In the genomic region with DNA sequence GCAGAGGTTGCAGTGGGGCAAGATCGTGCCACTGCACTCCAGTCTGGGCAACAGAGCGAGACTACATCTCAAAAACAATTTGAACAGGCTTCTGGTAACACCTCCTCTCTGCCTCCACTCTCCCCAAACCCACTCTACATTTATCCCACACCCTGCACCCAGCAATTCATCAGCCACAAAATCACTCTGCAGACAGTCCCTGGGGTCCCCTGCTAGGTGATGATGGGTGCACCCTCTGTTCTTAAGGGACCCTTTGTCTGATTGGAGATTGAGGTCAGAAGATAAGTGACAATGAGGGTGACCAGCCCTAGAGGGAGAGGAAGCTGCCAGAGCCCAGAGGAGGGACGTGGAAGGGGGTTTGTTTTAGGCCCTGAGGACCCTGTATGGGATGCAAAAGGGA, we compare ENCODE assay signal across 10 cellular contexts. TPM values are rescaled to one million over a fixed set of nuclear protein-coding genes. Genes with fewer than 3 reads are reported as not detected.
DNase-seq lines count a peak whose midpoint lies in the region; ATAC-seq and TF ChIP-seq lines count a peak whose summit lies in the region.
"Had no signal": no experiment of that assay in that cellular context is flagged by ENCODE, and none has a peak within 500 bp of the region (broad histone marks: within the 10 kb centered on the region; RNA-seq: fewer than 3 reads in every experiment).

No MANE protein-coding gene starts in this region.

- DNase-seq in AG04450 (ENCODE audit: low read depth, low spot score) (no peak), HFF-Myc (ENCODE audit: extremely low read depth, low read depth) (no peak), cardiac fibroblast (ENCODE audit: low read depth in 2 of 2) (no peak), middle frontal gyrus (ENCODE audit: extremely low spot score, low spot score) (no peak), HK-2 (ENCODE audit: unreplicated experiment) (no peak), WERI-Rb-1 (no peak)
- DNase-seq in naive thymus-derived CD8-positive, alpha-beta T cell: no peak
- no peak for DNase-seq in stimulated activated CD8-positive, alpha-beta memory T cell treated with anti-CD3 and anti-CD28 coated beads, Interleukin-4, amount 100 ng/mL, for 48 hours
- DNase-seq: dorsolateral prefrontal cortex had no signal

- peaks cover 40 to 89% (median 75%) of the 10 kb centered on the region in 4 donors for H3K4me1 Mint-ChIP-seq in naive thymus-derived CD8-positive, alpha-beta T cell

- CTCF ChIA-PET in AG04450 (lab: Charles Lee): interaction anchor here (0.8 kb wide), 1 partner anchor 27 kb away, joined by 5 read pairs; no protein-coding TSS in a partner anchor

- peaks cover 0 to 15% (median 0%) of the 10 kb centered on the region in 3 donors for H3K36me3 Mint-ChIP-seq in naive thymus-derived CD8-positive, alpha-beta T cell
- H3K36me3 Mint-ChIP-seq: WTC11 had no signal

- no peaks in the 10 kb centered on the region for H3K27me3 ChIP-seq in AG04450 (ENCODE audit: control insufficient read depth, insufficient read depth, low read length)
- H3K27me3 ChIP-seq in WERI-Rb-1 (ENCODE audit: insufficient read depth, low read depth, severe bottlenecking): no peaks in the 10 kb centered on the region

- H3K4me3 ChIP-seq in AG04450 (ENCODE audit: low read depth, low read length): peak overlapping the region; percentile 73
- H3K4me3 ChIP-seq in HFF-Myc (replicated peaks; ENCODE audit: low read depth, low read length): peak overlapping the region; percentile 57
- peak overlapping the region; percentile 70 to 78 for H3K4me3 ChIP-seq in cardiac fibroblast (replicated peaks in 1 of 2; ENCODE audit: low read depth in 2 of 2, low read length in 2 of 2)
- no peak overlapping the region for H3K4me3 ChIP-seq in WERI-Rb-1 (ENCODE audit: low read depth, low read length)

- POLR2A ChIA-PET in AG04450 (lab: Yijun Ruan, JAX): no interaction called here
- POLR2A ChIA-PET in naive thymus-derived CD8-positive, alpha-beta T cell (lab: Charles Lee): no interaction called here

- H3K27ac Mint-ChIP-seq in naive thymus-derived CD8-positive, alpha-beta T cell: peak overlapping the region; percentile 34 to 100 (median 98)
- H3K27ac Mint-ChIP-seq: WTC11 had no signal

- H3K27ac ChIP-seq in AG04450 (ENCODE audit: low read depth, low read length) (no peak overlapping the region), WERI-Rb-1 (no peak overlapping the region)

- H3K4me3 Mint-ChIP-seq in naive thymus-derived CD8-positive, alpha-beta T cell: peak overlapping the region in 9 of 10 donors; percentile 41 to 93 (median 90)
- H3K4me3 Mint-ChIP-seq: WTC11 had no signal

- peaks cover 5% of the 10 kb centered on the region for H3K36me3 ChIP-seq in WERI-Rb-1

- ATAC-seq in naive thymus-derived CD8-positive, alpha-beta T cell: no peak
- ATAC-seq: WTC11 had no signal

- H3K9me3 ChIP-seq in AG04450 (ENCODE audit: control insufficient read depth, insufficient read depth, low read length): no peaks in the 10 kb centered on the region
- no peaks in the 10 kb centered on the region for H3K9me3 ChIP-seq in WERI-Rb-1 (ENCODE audit: severe bottlenecking)

- no peaks in the 10 kb centered on the region for H3K9me3 Mint-ChIP-seq in naive thymus-derived CD8-positive, alpha-beta T cell
- H3K9me3 Mint-ChIP-seq: WTC11 had no signal

- TF ChIP-seq CTCF in AG04450 (IDR thresholded peaks at IDR 0.05; ENCODE audit: low read depth, low read length) (no peak), HFF-Myc (IDR thresholded peaks at IDR 0.05; ENCODE audit: low read depth, low read length, missing control alignments) (no peak), cardiac fibroblast (IDR thresholded peaks at IDR 0.05; ENCODE audit: low read depth, low read length) (no peak), WERI-Rb-1 (IDR thresholded peaks at IDR 0.05; ENCODE audit: low read depth, low read length) (no peak)

- H3K27me3 Mint-ChIP-seq in naive thymus-derived CD8-positive, alpha-beta T cell: peaks cover 0 to 2% (median 0%) of the 10 kb centered on the region in 5 donors

RNA-seq across cellular contexts. Expression of a gene that starts 2.2 kb away (rescaled TPM):
- 5.6 and 11.0 TPM in 2 replicates for polyA plus RNA-seq in AG04450 (2011; rRNA removed)
- polyA minus RNA-seq in AG04450 (2011; rRNA and poly(A)+ RNA removed): 10.0 and 11.3 TPM in 2 replicates
- 1 to 10 TPM; 5.9 to 7.7 TPM for total RNA-seq in naive thymus-derived CD8-positive, alpha-beta T cell
- polyA plus RNA-seq in naive thymus-derived CD8-positive, alpha-beta T cell: 1 to 10 TPM; 3.2 to 6.2 (median 3.5) TPM

RNA-seq across cellular contexts. Expression of a gene that starts 27.0 kb away (rescaled TPM):
- polyA plus RNA-seq in AG04450 (2011; rRNA removed): not detected in 2 replicates
- not detected in 2 replicates for polyA minus RNA-seq in AG04450 (2011; rRNA and poly(A)+ RNA removed)
- total RNA-seq in naive thymus-derived CD8-positive, alpha-beta T cell: not detected
- under 1 TPM in 1 of 3 donors, not detected in 2; 0.14 TPM for polyA plus RNA-seq in naive thymus-derived CD8-positive, alpha-beta T cell

RNA-seq across cellular contexts. Expression of a gene that starts 51.8 kb away (rescaled TPM):
- not detected in 2 replicates for polyA plus RNA-seq in AG04450 (2011; rRNA removed)
- not detected in 2 replicates for polyA minus RNA-seq in AG04450 (2011; rRNA and poly(A)+ RNA removed)
- not detected for total RNA-seq in naive thymus-derived CD8-positive, alpha-beta T cell
- polyA plus RNA-seq in naive thymus-derived CD8-positive, alpha-beta T cell: not detected
- total RNA-seq: dorsolateral prefrontal cortex, WTC11 had no signal

RNA-seq across cellular contexts. Expression of a gene that starts 58.2 kb away (rescaled TPM):
- 8.4 and 9.7 TPM in 2 replicates for polyA plus RNA-seq in AG04450 (2011; rRNA removed)
- 5.6 and 8.0 TPM in 2 replicates for polyA minus RNA-seq in AG04450 (2011; rRNA and poly(A)+ RNA removed)
- not detected for total RNA-seq in naive thymus-derived CD8-positive, alpha-beta T cell
- not detected for polyA plus RNA-seq in naive thymus-derived CD8-positive, alpha-beta T cell
